8 cellular contexts compared by ENCODE assay signal in genomic region chr11:94543695-94544581, GRCh38. TPM values are rescaled to one million over a fixed set of nuclear protein-coding genes. Genes with fewer than 3 reads are reported as not detected.
DNase-seq lines count a peak whose midpoint lies in the region; ATAC-seq and TF ChIP-seq lines count a peak whose summit lies in the region.

TSS of gene FUT4 (plus strand) at chr11:94543921. CDS start at chr11:94544134, 213 bp downstream.

- H3F3A ChIP-seq in MM.1S (ENCODE audit: insufficient read depth, low read length) = peaks cover 10% of the 10 kb centered on the region

- no peaks in the 10 kb centered on the region for H3K9me3 ChIP-seq in HCT116 (ENCODE audit: control insufficient read depth in 1 of 2, insufficient read depth in 1 of 2, low read depth in 1 of 2, low read length in 2 of 2)
- no peaks in the 10 kb centered on the region for H3K9me3 ChIP-seq in MM.1S (replicated peaks; ENCODE audit: insufficient read depth, low read length)
- H3K9me3 ChIP-seq in left ventricle myocardium inferior (replicated peaks) = no peaks in the 10 kb centered on the region
- H3K9me3 ChIP-seq in psoas muscle = no peaks in the 10 kb centered on the region
- no peaks in the 10 kb centered on the region for H3K9me3 ChIP-seq in uterus

- peak within 1 kb of the TSS; percentile 100 for H3K27ac Mint-ChIP-seq in T-cell

- peaks cover 8 to 20% of the 10 kb centered on the region in 2 experiments; a peak in 3 of 4 replicates for H3K4me1 ChIP-seq in HCT116 (ENCODE audit: control insufficient read depth in 1 of 2, insufficient read depth in 2 of 2, low read length in 2 of 2)
- 0 out of 2 replicates have a peak, but pooled peaks cover 4% of the 10 kb centered on the region for H3K4me1 ChIP-seq in MM.1S (ENCODE audit: low read length)
- peaks cover 52% of the 10 kb centered on the region for H3K4me1 ChIP-seq in left ventricle myocardium inferior
- peaks cover 16% of the 10 kb centered on the region for H3K4me1 ChIP-seq in psoas muscle
- peaks cover 5 to 15% of the 10 kb centered on the region in 2 donors for H3K4me1 ChIP-seq in uterus

- H3K9me2 ChIP-seq in HCT116 (ENCODE audit: insufficient read depth) = no peaks in the 10 kb centered on the region
- no peaks in the 10 kb centered on the region for H3K9me2 ChIP-seq in MM.1S (replicated peaks; ENCODE audit: insufficient read depth, low read length)

- TF ChIP-seq POLR2A in HCT116 (IDR thresholded peaks at IDR 0.05; ENCODE audit: borderline replicate concordance, extremely low read depth, insufficient read depth, insufficient read length) (peak; percentile 52), uterus (IDR thresholded peaks at IDR 0.05) (peak; percentile 41 to 64)

- no peak for TF ChIP-seq CTCF in GM10248 (IDR thresholded peaks at IDR 0.05; ENCODE audit: control extremely low read depth, extremely low read depth, low read depth, missing control alignments)
- TF ChIP-seq CTCF in HCT116 (IDR thresholded peaks at IDR 0.05 in 2 of 3, conservative IDR thresholded peaks at IDR 0.05 in 1 of 3; ENCODE audit: borderline replicate concordance in 1 of 3, insufficient read depth in 1 of 3, low read depth in 2 of 3, low read length in 2 of 3) = no peak
- no peak for TF ChIP-seq CTCF in MM.1S (IDR thresholded peaks at IDR 0.05; ENCODE audit: low read length)
- TF ChIP-seq CTCF in left ventricle myocardium inferior (IDR thresholded peaks at IDR 0.05; ENCODE audit: borderline replicate concordance) = peak; percentile 6
- no peak for TF ChIP-seq CTCF in psoas muscle (IDR thresholded peaks at IDR 0.05)
- TF ChIP-seq CTCF in uterus (IDR thresholded peaks at IDR 0.05) = peak in 1 of 4 experiments; percentile 2

- peaks cover 5% of the 10 kb centered on the region for H3K36me3 Mint-ChIP-seq in T-cell

- H3K27me3 ChIP-seq in HCT116 (ENCODE audit: insufficient read depth, low read length) (no peaks in the 10 kb centered on the region), MM.1S (replicated peaks; ENCODE audit: insufficient read depth, low read length) (no peaks in the 10 kb centered on the region), left ventricle myocardium inferior (ENCODE audit: low read depth) (no peaks in the 10 kb centered on the region), psoas muscle (ENCODE audit: insufficient read depth in 3 of 3, low read length in 2 of 3) (no peaks in the 10 kb centered on the region), uterus (no peaks in the 10 kb centered on the region)

- BruUV-seq in HCT116 (replicated peaks; lab: Mats Ljungman, UMichigan) = no TSS peak

- TF ChIP-seq RAD21 in HCT116 (IDR thresholded peaks at IDR 0.05; ENCODE audit: low read depth) = no peak

- POLR2A ChIA-PET in GM10248 (lab: Yijun Ruan, JAX) (no interaction called here), HCT116 (lab: Charles Lee) (interaction anchor here (0.6 to 1.3 kb wide), 6 partner anchors 11 to 802 kb away, joined by 3 to 4 read pairs (median 4); partner anchors contain the start of genes C11orf54 and TAF1D), T-cell (lab: Charles Lee) (no interaction called here)

- ATAC-seq in HCT116 (peak; percentile 94), T-cell (replicated peaks in 1 of 4) (peak; percentile 82 to 83 (median 82)), psoas muscle (peak; percentile 94 to 97 (median 96))

- H2AFZ ChIP-seq in HCT116 (ENCODE audit: low read depth, low read length, poor library complexity, severe bottlenecking) (peak within 1 kb of the TSS; percentile 22), MM.1S (ENCODE audit: low read length) (peak within 1 kb of the TSS; percentile 99)

- H3K36me3 ChIP-seq in HCT116 (ENCODE audit: control insufficient read depth in 1 of 2, insufficient read depth in 2 of 2, low read length in 2 of 2) (no peaks in the 10 kb centered on the region), MM.1S (replicated peaks; ENCODE audit: insufficient read depth, low read length) (no peaks in the 10 kb centered on the region), left ventricle myocardium inferior (no peaks in the 10 kb centered on the region), psoas muscle (ENCODE audit: insufficient read depth in 1 of 2, low read depth in 1 of 2) (no peaks in the 10 kb centered on the region), uterus (no peaks in the 10 kb centered on the region)

- WGBS in psoas muscle, 3 donors = 0 to 2% (median 1%) methylated on average over 69 to 101 of the region's 101 CpGs

- RAD21 ChIA-PET in HCT116 (lab: Charles Lee; ENCODE audit: low non-redundant PET in 1 of 2, low total read pairs in 2 of 2, uncharacterized antibody in 2 of 2, unreplicated experiment in 2 of 2) = interaction anchor here in 1 of 2 experiments (0.9 kb wide), 1 partner anchor 22 kb away, joined by 3 read pairs; no protein-coding TSS in a partner anchor

- H3K27ac ChIP-seq in HCT116 (ENCODE audit: low read depth, low read length) (peak within 1 kb of the TSS; percentile 94), MM.1S (ENCODE audit: low read length) (peak within 1 kb of the TSS; percentile 92), left ventricle myocardium inferior (replicated peaks) (peak within 1 kb of the TSS; percentile 94), psoas muscle (peak within 1 kb of the TSS; percentile 96), uterus (peak within 1 kb of the TSS; percentile 97)

- no peaks in the 10 kb centered on the region for H3K9me3 Mint-ChIP-seq in T-cell

- peak within 1 kb of the TSS; percentile 57 to 66 for H3K4me3 ChIP-seq in HCT116 (replicated peaks in 1 of 2; ENCODE audit: low read depth in 1 of 2, low read length in 2 of 2)
- peak within 1 kb of the TSS; percentile 73 for H3K4me3 ChIP-seq in MM.1S (ENCODE audit: low read length)
- H3K4me3 ChIP-seq in left ventricle myocardium inferior = peak within 1 kb of the TSS; percentile 73
- peak within 1 kb of the TSS; percentile 82 for H3K4me3 ChIP-seq in psoas muscle
- H3K4me3 ChIP-seq in uterus = peak within 1 kb of the TSS; percentile 57 to 69

- peaks cover 42 to 47% (median 45%) of the 10 kb centered on the region in 3 donors for H3K4me1 Mint-ChIP-seq in T-cell

- H3K9ac ChIP-seq in HCT116 (ENCODE audit: low read length) (peak within 1 kb of the TSS; percentile 75), MM.1S (ENCODE audit: low read length) (peak within 1 kb of the TSS; percentile 91)

- peak; percentile 86 for DNase-seq in GM10248 (ENCODE audit: extremely low spot score)
- peak; percentile 82 for DNase-seq in HCT116 (ENCODE audit: low read depth, low spot score)
- peak; percentile 85 for DNase-seq in MM.1S
- DNase-seq in T-cell = peak; percentile 18 to 76 (median 55)
- peak; percentile 70 for DNase-seq in amniotic epithelial cell (ENCODE audit: low read depth)
- DNase-seq in left ventricle myocardium inferior = peak; percentile 86
- DNase-seq in psoas muscle = peak; percentile 86 to 91
- DNase-seq in uterus = peak; percentile 82 to 84

- H3K4me2 ChIP-seq in HCT116 (ENCODE audit: low read length) (peak within 1 kb of the TSS; percentile 71), MM.1S (ENCODE audit: low read depth, low read length) (peak within 1 kb of the TSS; percentile 82)

- H3K27me3 Mint-ChIP-seq in T-cell = no peaks in the 10 kb centered on the region

- peaks cover 9% of the 10 kb centered on the region; the same call in 1 of the 2 replicates for H3K79me2 ChIP-seq in HCT116 (ENCODE audit: insufficient read depth, low read length)
- no peaks in the 10 kb centered on the region for H3K79me2 ChIP-seq in MM.1S (ENCODE audit: low read length)

- H4K20me1 ChIP-seq in HCT116 (ENCODE audit: insufficient read depth) (no peaks in the 10 kb centered on the region), MM.1S (ENCODE audit: insufficient read depth, low read length) (no peaks in the 10 kb centered on the region)

- peak within 1 kb of the TSS; percentile 99 to 100 (median 99) for H3K4me3 Mint-ChIP-seq in T-cell

- intact Hi-C loops in HCT116 (cut with micrococcal nuclease) = no loop called here
- intact Hi-C loops in left ventricle myocardium inferior (cut with micrococcal nuclease) = no loop called here
- intact Hi-C loops in psoas muscle (cut with DNase I) = no loop called here
- intact Hi-C loops in uterus (cut with DNase I; ENCODE audit: low total_unique reads) = no loop called here

- CTCF ChIA-PET in GM10248 (lab: Yijun Ruan, JAX) = interaction anchor here (0.9 to 1.6 kb wide), 3 partner anchors 11 to 53 kb away, joined by 3 to 4 read pairs (median 3); no protein-coding TSS in a partner anchor
- CTCF ChIA-PET in HCT116 (lab: Charles Lee) = interaction anchor here (1.3 kb wide), 1 partner anchor 40 kb away, joined by 3 read pairs; no protein-coding TSS in a partner anchor
- CTCF ChIA-PET in T-cell (lab: Charles Lee) = no interaction called here

TF ChIP-seq in HCT116, 20 proteins besides CTCF, POLR2A, EP300 and RAD21 (continues in another document):
- TF ChIP-seq ELF1 (IDR thresholded peaks at IDR 0.05; ENCODE audit: borderline replicate concordance, low read depth) = 0 out of 2 replicates have a peak, but pooled peaks have one; percentile 8
- TF ChIP-seq MAX (IDR thresholded peaks at IDR 0.05) = peak; percentile 74
- peak; percentile 57 for TF ChIP-seq SP1 (IDR thresholded peaks at IDR 0.05; ENCODE audit: low read depth)
- no peak for TF ChIP-seq EZH2phosphoT487 (IDR thresholded peaks at IDR 0.05; ENCODE audit: borderline replicate concordance)
- no peak for TF ChIP-seq EZH2 (IDR thresholded peaks at IDR 0.05)
- TF ChIP-seq CBX3 (IDR thresholded peaks at IDR 0.05; ENCODE audit: low read depth) = peak; percentile 76
- peak; percentile 97 for TF ChIP-seq EGR1 (IDR thresholded peaks at IDR 0.05; ENCODE audit: low read depth)
- peak; percentile 31; the same call in 1 of the 2 replicates for TF ChIP-seq JUND (IDR thresholded peaks at IDR 0.05)

RNA-seq across cellular contexts. Expression of gene FUT4, which starts in this region (rescaled TPM):
- total RNA-seq in HCT116 (2021; ENCODE audit: unreplicated experiment) (5.7 TPM), T-cell (1 to 10 TPM; 3.4 to 7.0 (median 6.4) TPM), left ventricle myocardium inferior (1.4 TPM), psoas muscle (1 to 10 TPM; 1.1 to 2.2 (median 1.4) TPM), uterus (10 to 100 TPM in 2 of 4 donors, 1 to 10 TPM in 2; 2.6 to 15.2 (median 9.2) TPM)
- polyA plus RNA-seq in HCT116 (2012) = 2.1 and 2.4 TPM in 2 replicates
- polyA plus RNA-seq in psoas muscle = 1 to 10 TPM in 2 of 3 donors, under 1 TPM in 1; 0.37 to 1.9 (median 1.1) TPM

Comparison
In these comparisons a context has a peak if more than half of its experiments do, and no peak if none do; other contexts are left out.
1. Peak in every context shown above with its lines: DNase-seq, ATAC-seq, H3K4me3 ChIP-seq and H3K27ac ChIP-seq.
2. CTCF ChIA-PET loops: an anchor here in GM10248 (0.9 to 1.6 kb wide) and HCT116 (1.3 kb wide); none called in T-cell.